36 cellular contexts compared by ENCODE assay signal in genomic region chr12:110505332-110505731, GRCh38.
"Had no signal": no experiment of that assay in that cellular context is flagged by ENCODE, and none has a peak within 500 bp of the region (broad histone marks: within the 10 kb centered on the region; RNA-seq: fewer than 3 reads in every experiment).

No MANE protein-coding gene starts in this region.

- H3K4me3 ChIP-seq: MG63 had no signal

- H3K36me3 ChIP-seq: MG63 had no signal

- H3K27me3 ChIP-seq: MG63 had no signal

- DNase-seq: Kasumi-1, MG63, MM.1S, MV-4-11, NCI-H1048, NCI-H1092, NCI-H1092 treated with DMSO at 0.1 percent for 48 hours, NCI-H1105, NCI-H1105 treated with DMSO at 0.1 percent for 48 hours, NCI-H1417, NCI-H1417 treated with DMSO at 0.1 percent for 48 hours, NCI-H1436, NCI-H1436 treated with DMSO at 0.1 percent for 48 hours, NCI-H146, NCI-H1694, NCI-H1694 treated with DMSO at 0.1 percent for 48 hours, NCI-H187, NCI-H187 treated with DMSO at 0.1 percent for 48 hours, NCI-H1930, NCI-H2029, NCI-H2029 treated with DMSO at 0.1 percent for 48 hours, NCI-H2081, NCI-H2081 treated with DMSO at 0.1 percent for 48 hours, NCI-H2107, NCI-H2171, NCI-H2171 treated with DMSO at 0.1 percent for 48 hours, NCI-H2227 treated with DMSO at 0.1 percent for 48 hours, NCI-H226, NCI-H345, NCI-H446, NCI-H446 treated with DMSO at 0.1 percent for 48 hours, NCI-H510A, NCI-H510A treated with DMSO at 0.1 percent for 48 hours, NCI-H524, NCI-H524 treated with DMSO at 0.1 percent for 48 hours, NCI-H526 had no signal

- H3K9me3 ChIP-seq: MG63 had no signal
